ENCODE assay signal across 8 cellular contexts in the genomic region with DNA sequence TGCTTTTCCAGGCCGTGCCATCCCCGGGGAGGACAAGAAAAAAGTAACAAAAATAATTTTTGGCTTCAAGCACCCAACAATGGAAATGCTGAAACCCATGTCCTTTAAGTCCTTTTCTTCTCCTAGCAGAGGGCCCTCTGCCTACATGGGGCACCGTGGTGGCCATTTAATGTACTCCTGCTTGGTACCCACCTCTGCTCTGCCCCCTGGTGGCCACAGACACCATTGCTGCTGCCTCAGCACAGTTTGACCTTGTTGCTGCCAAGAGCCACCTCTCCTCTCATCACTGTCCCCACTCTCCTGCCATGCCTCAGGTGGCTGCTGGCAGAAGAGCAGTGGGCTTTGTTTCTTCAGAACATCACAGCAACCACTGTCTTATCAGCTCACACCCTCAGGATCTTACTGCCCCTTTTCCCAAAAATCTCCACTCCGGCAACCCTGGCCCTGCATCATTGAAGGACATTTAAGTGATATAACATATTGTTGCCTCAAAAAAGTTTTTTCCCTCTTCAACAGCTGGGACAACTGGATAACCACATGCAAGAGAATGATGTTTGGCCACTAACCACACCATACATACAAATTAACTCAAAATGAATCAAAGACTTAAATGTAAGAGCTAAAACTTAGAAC.
DNase-seq lines count a peak whose midpoint lies in the region; ATAC-seq lines count a peak whose summit lies in the region.

No MANE protein-coding gene starts in this region.

- H3K27ac ChIP-seq in layer of hippocampus (ENCODE audit: low read depth, low read length) = peak overlapping the region; percentile 12

- DNase-seq in NCI-H1436 (lab: John Stamatoyannopoulos, UW) (peak; percentile 79), NCI-H1436 treated with DMSO at 0.1 percent for 48 hours (lab: John Stamatoyannopoulos, UW) (no peak), NCI-H345 (lab: John Stamatoyannopoulos, UW) (peak; percentile 79)
- DNase-seq in activated CD4-positive, CD25-positive, alpha-beta regulatory T cell treated with anti-CD3 and anti-CD28 coated beads, Interleukin-2, amount 50 U/mL, for 72 hours = peak; percentile 82
- DNase-seq in central memory CD4-positive, alpha-beta T cell = peak; percentile 71
- DNase-seq in stimulated activated CD4-positive, alpha-beta T cell treated with anti-CD3 and anti-CD28 coated beads, Interleukin-2, amount 100 ng/mL, for 48 hours = peak; percentile 81 to 83

- peak; percentile 85 for ATAC-seq in HG03108 (IDR thresholded peaks at IDR 0.05; ENCODE audit: unreplicated experiment)

- no peaks in the 10 kb centered on the region for H3K27me3 ChIP-seq in layer of hippocampus (ENCODE audit: control insufficient read depth, insufficient read depth, low read length)
